Comparison of ENCODE assay signal across 8 cellular contexts in genomic region chr16:10940501-10941079, GRCh38. TPM values are rescaled to one million over a fixed set of nuclear protein-coding genes. Genes with fewer than 3 reads are reported as not detected.
DNase-seq lines count a peak whose midpoint lies in the region; ATAC-seq and TF ChIP-seq lines count a peak whose summit lies in the region.

No MANE protein-coding gene starts in this region.

- H3K4me1 ChIP-seq in ES-I3 (ENCODE audit: insufficient read depth, low read length) (peaks cover 15% of the 10 kb centered on the region; the same call in 1 of the 2 replicates), Peyer's patch (peaks cover 3 to 80% (median 38%) of the 10 kb centered on the region in 4 donors), neuronal stem cell (ENCODE audit: control insufficient read depth in 2 of 2, insufficient read depth in 1 of 2, low read depth in 1 of 2, low read length in 2 of 2) (peaks cover 23 to 24% of the 10 kb centered on the region in 2 donors)

- no peak overlapping the region for H3K18ac ChIP-seq in neuronal stem cell (ENCODE audit: low read length)

- H3K79me1 ChIP-seq in neuronal stem cell (ENCODE audit: low read depth, low read length): peaks cover 8% of the 10 kb centered on the region

- H2AFZ ChIP-seq in neuronal stem cell (ENCODE audit: low read length): no peak overlapping the region

- peak overlapping the region; percentile 79 to 89 (median 86) for H3K27ac ChIP-seq in Peyer's patch
- H3K27ac ChIP-seq in neuronal stem cell (replicated peaks; ENCODE audit: low read length): no peak overlapping the region

- TF ChIP-seq POLR2A in Peyer's patch (IDR thresholded peaks at IDR 0.05): peak in 1 of 2 donors; percentile 32

- H3K9ac ChIP-seq in ES-I3 (ENCODE audit: low read depth, low read length) (peak overlapping the region; percentile 61; the same call in 1 of the 2 replicates), neuronal stem cell (ENCODE audit: low read depth, low read length, poor library complexity) (peak overlapping the region; percentile 47)

- H2BK120ac ChIP-seq in neuronal stem cell (ENCODE audit: low read depth, low read length): no peak overlapping the region

- no peak overlapping the region for H2BK12ac ChIP-seq in neuronal stem cell (ENCODE audit: low read length)

- H3K14ac ChIP-seq in neuronal stem cell (ENCODE audit: low read length): no peak overlapping the region

- H2AK5ac ChIP-seq in neuronal stem cell (ENCODE audit: low read depth, low read length): no peak overlapping the region

- no peak overlapping the region for H2BK15ac ChIP-seq in neuronal stem cell (ENCODE audit: low read length)

- ATAC-seq in GM19023 (IDR thresholded peaks at IDR 0.05; ENCODE audit: unreplicated experiment): no peak

- no peak overlapping the region for H3K23ac ChIP-seq in neuronal stem cell (ENCODE audit: low read depth, low read length, poor library complexity)

- no CpG with 5 or more reads among the region's 8 CpGs for WGBS in neuronal stem cell (ENCODE audit: extremely low coverage in 2 of 2, insufficient read length in 2 of 2, insufficient replicate concordance in 1 of 2), 2 donors

- H3K9me3 ChIP-seq in ES-I3 (ENCODE audit: control insufficient read depth, insufficient read depth, low read length) (no peaks in the 10 kb centered on the region), Peyer's patch (no peaks in the 10 kb centered on the region), neuronal stem cell (replicated peaks in 1 of 2; ENCODE audit: control insufficient read depth in 2 of 2, insufficient read depth in 1 of 2, low read depth in 1 of 2, low read length in 2 of 2) (no peaks in the 10 kb centered on the region)

- no peak overlapping the region for H4K8ac ChIP-seq in neuronal stem cell (ENCODE audit: low read depth, low read length)

- no peak overlapping the region for H3K4ac ChIP-seq in neuronal stem cell (ENCODE audit: low read length)

- no peak overlapping the region for H4K91ac ChIP-seq in neuronal stem cell (ENCODE audit: low read depth, low read length, poor library complexity)

- H2BK5ac ChIP-seq in neuronal stem cell (ENCODE audit: low read length): no peak overlapping the region

- H3K36me3 ChIP-seq in ES-I3 (ENCODE audit: insufficient read depth, low read length) (no peaks in the 10 kb centered on the region), Peyer's patch (no peaks in the 10 kb centered on the region), neuronal stem cell (replicated peaks in 1 of 2; ENCODE audit: control insufficient read depth in 2 of 2, insufficient read depth in 2 of 2, low read length in 2 of 2) (peaks cover 2 to 43% of the 10 kb centered on the region in 2 donors)

- DNase-seq in Peyer's patch (peak in 1 of 3 donors; percentile 62), epithelial cell of proximal tubule (ENCODE audit: low read depth) (no peak), neuronal stem cell (ENCODE audit: low spot score) (no peak), NCI-H510A (lab: John Stamatoyannopoulos, UW) (no peak), iPS-NIHi7 (ENCODE audit: extremely low spot score) (no peak), OCI-M1 (lab: John Stamatoyannopoulos, UW) (no peak)

- peak overlapping the region; percentile 87 for H3K4me2 ChIP-seq in neuronal stem cell (ENCODE audit: insufficient read depth, low read length, poor library complexity, severe bottlenecking)

- H3K4me3 ChIP-seq in Peyer's patch (peak overlapping the region; percentile 90 to 93 (median 92)), epithelial cell of proximal tubule (ENCODE audit: low read depth, low read length) (peak overlapping the region; percentile 65), neuronal stem cell (ENCODE audit: low read length in 2 of 2) (peak overlapping the region; percentile 46 to 60)

- no peak for TF ChIP-seq CTCF in Peyer's patch (IDR thresholded peaks at IDR 0.05)
- TF ChIP-seq CTCF in epithelial cell of proximal tubule (conservative IDR thresholded peaks at IDR 0.05; ENCODE audit: low read depth, low read length): no peak

- H3K27me3 ChIP-seq in Peyer's patch (no peaks in the 10 kb centered on the region), neuronal stem cell (ENCODE audit: control insufficient read depth in 3 of 3, insufficient read depth in 3 of 3, low read depth in 1 of 3, low read length in 3 of 3) (peaks cover 0 to 3% (median 0%) of the 10 kb centered on the region in 3 experiments)

RNA-seq across cellular contexts. Expression of gene DEXI, which starts 1.7 kb away (rescaled TPM):
- 10 to 100 TPM; 39.8 to 69.3 (median 60.9) TPM for total RNA-seq in Peyer's patch
- 43.9 and 63.4 TPM in 2 replicates for total RNA-seq in epithelial cell of proximal tubule
- 25.2 TPM for polyA plus RNA-seq in neuronal stem cell (2013, experiment 1 of 2)
- polyA plus RNA-seq in neuronal stem cell (2013, experiment 2 of 2): 25.3 TPM

RNA-seq across cellular contexts. Expression of gene CLEC16A, which starts 3.8 kb away (rescaled TPM):
- total RNA-seq in Peyer's patch (100 to 1,000 TPM in 1 of 4 donors, 10 to 100 TPM in 3; 37.8 to 139 (median 64.3) TPM), epithelial cell of proximal tubule (11.3 and 15.6 TPM in 2 replicates)
- polyA plus RNA-seq in neuronal stem cell (2013, experiment 1 of 2): 7.1 TPM
- polyA plus RNA-seq in neuronal stem cell (2013, experiment 2 of 2): 6.7 TPM
